7 cellular contexts compared by ENCODE assay signal in the genomic region with DNA sequence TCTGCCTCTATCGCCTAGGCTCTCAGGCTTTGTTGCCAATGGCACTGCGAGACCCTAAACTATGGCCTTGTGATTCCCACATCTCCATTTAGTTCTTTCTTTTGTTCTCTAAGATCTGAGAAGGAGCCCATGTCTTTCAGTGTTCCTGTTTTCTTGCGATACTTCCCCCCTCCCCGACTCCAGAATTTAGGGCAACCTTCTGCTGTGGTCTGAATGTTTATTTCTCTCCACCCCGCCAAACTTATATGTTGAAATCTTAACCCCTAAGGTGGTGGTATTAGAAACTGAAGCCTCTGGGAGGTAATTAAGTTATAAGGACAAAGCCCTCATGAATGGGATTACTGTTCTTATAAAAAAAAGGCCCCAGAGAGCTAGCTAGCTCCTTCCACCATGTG.
DNase-seq lines count a peak whose midpoint lies in the region; ATAC-seq and TF ChIP-seq lines count a peak whose summit lies in the region.

No MANE protein-coding gene starts in this region.

- no peak for DNase-seq in HFF-Myc (ENCODE audit: extremely low read depth, low read depth)
- DNase-seq in T-helper 2 cell treated with Interferon-gamma antibody and Interleukin-4, amounts not matched to agents 5 μg/mL and 100 μg/mL, for 36 hours (ENCODE audit: low spot score) = no peak
- no peak for DNase-seq in fibroblast of pulmonary artery (ENCODE audit: low read depth)
- no peak for DNase-seq in cerebellar nuclear complex (lab: John Stamatoyannopoulos, UW)
- no peak for DNase-seq in DMS153 (lab: John Stamatoyannopoulos, UW)

- no peak for ATAC-seq in stimulated activated memory B cell treated with anti-CD40 and anti-IgM and Interleukin-4, amounts not matched to agents 10 μg/mL and 1 μg/mL and 100 μg/mL, for 72 hours
- ATAC-seq in HG02870 (IDR thresholded peaks at IDR 0.05; ENCODE audit: unreplicated experiment) = no peak

- peak overlapping the region; percentile 83 for H3K27ac Mint-ChIP-seq in T-helper 2 cell treated with Interferon-gamma antibody and Interleukin-4, amounts not matched to agents 5 μg/mL and 100 μg/mL, for 36 hours
- H3K27ac Mint-ChIP-seq in stimulated activated memory B cell treated with anti-CD40 and anti-IgM and Interleukin-4, amounts not matched to agents 10 μg/mL and 1 μg/mL and 100 μg/mL, for 72 hours = peak overlapping the region; percentile 80

- TF ChIP-seq CTCF in HFF-Myc (IDR thresholded peaks at IDR 0.05; ENCODE audit: low read depth, low read length, missing control alignments) (no peak), fibroblast of pulmonary artery (IDR thresholded peaks at IDR 0.05; ENCODE audit: low read length, missing control alignments) (no peak)

- H3K4me3 ChIP-seq in HFF-Myc (replicated peaks; ENCODE audit: low read depth, low read length) (peak overlapping the region; percentile 20; the same call in 1 of the 2 replicates), fibroblast of pulmonary artery (replicated peaks; ENCODE audit: low read depth, low read length) (peak overlapping the region; percentile 2)

- H3K4me3 Mint-ChIP-seq in T-helper 2 cell treated with Interferon-gamma antibody and Interleukin-4, amounts not matched to agents 5 μg/mL and 100 μg/mL, for 36 hours = peak overlapping the region; percentile 72
- peak overlapping the region; percentile 77 for H3K4me3 Mint-ChIP-seq in stimulated activated memory B cell treated with anti-CD40 and anti-IgM and Interleukin-4, amounts not matched to agents 10 μg/mL and 1 μg/mL and 100 μg/mL, for 72 hours

- H3K9me3 Mint-ChIP-seq in T-helper 2 cell treated with Interferon-gamma antibody and Interleukin-4, amounts not matched to agents 5 μg/mL and 100 μg/mL, for 36 hours = no peaks in the 10 kb centered on the region
- H3K9me3 Mint-ChIP-seq in stimulated activated memory B cell treated with anti-CD40 and anti-IgM and Interleukin-4, amounts not matched to agents 10 μg/mL and 1 μg/mL and 100 μg/mL, for 72 hours = no peaks in the 10 kb centered on the region

- H3K4me1 Mint-ChIP-seq in T-helper 2 cell treated with Interferon-gamma antibody and Interleukin-4, amounts not matched to agents 5 μg/mL and 100 μg/mL, for 36 hours (ENCODE audit: low read depth) = peaks cover 34% of the 10 kb centered on the region
- H3K4me1 Mint-ChIP-seq in stimulated activated memory B cell treated with anti-CD40 and anti-IgM and Interleukin-4, amounts not matched to agents 10 μg/mL and 1 μg/mL and 100 μg/mL, for 72 hours = peaks cover 18% of the 10 kb centered on the region

- H3K36me3 Mint-ChIP-seq in T-helper 2 cell treated with Interferon-gamma antibody and Interleukin-4, amounts not matched to agents 5 μg/mL and 100 μg/mL, for 36 hours (ENCODE audit: low read depth) = no peaks in the 10 kb centered on the region
- no peaks in the 10 kb centered on the region for H3K36me3 Mint-ChIP-seq in stimulated activated memory B cell treated with anti-CD40 and anti-IgM and Interleukin-4, amounts not matched to agents 10 μg/mL and 1 μg/mL and 100 μg/mL, for 72 hours

- H3K27me3 Mint-ChIP-seq in T-helper 2 cell treated with Interferon-gamma antibody and Interleukin-4, amounts not matched to agents 5 μg/mL and 100 μg/mL, for 36 hours (ENCODE audit: low read depth) = no peaks in the 10 kb centered on the region
- no peaks in the 10 kb centered on the region for H3K27me3 Mint-ChIP-seq in stimulated activated memory B cell treated with anti-CD40 and anti-IgM and Interleukin-4, amounts not matched to agents 10 μg/mL and 1 μg/mL and 100 μg/mL, for 72 hours
